ENCODE assay signal across 9 cellular contexts in the genomic region with DNA sequence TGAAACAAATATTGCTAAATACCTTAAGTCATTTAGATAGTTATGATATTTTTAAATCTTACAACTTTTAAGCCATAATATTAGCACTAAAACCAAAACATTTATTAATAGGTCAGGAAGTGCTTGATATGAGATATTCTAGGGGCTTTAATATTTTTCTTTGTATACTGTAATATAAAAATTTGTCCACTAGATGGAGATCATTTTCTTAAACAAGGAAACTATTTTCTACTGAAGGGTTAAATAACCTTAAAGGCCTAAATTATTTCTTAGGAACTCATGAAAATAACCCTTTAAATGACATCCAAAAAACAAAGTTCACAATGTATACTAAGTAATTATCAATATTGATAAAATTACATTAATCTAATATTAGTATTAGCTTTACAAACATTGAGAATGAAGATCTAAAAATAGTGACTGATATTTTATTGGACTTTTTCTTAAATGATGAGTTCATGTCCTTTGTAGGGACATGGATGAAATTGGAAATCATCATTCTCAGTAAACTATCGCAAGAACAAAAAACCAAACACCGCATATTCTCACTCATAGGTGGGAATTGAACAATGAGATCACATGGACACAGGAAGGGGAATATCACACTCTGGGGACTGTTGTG.
DNase-seq lines count a peak whose midpoint lies in the region; TF ChIP-seq lines count a peak whose summit lies in the region.
"Had no signal": no experiment of that assay in that cellular context is flagged by ENCODE, and none has a peak within 500 bp of the region (broad histone marks: within the 10 kb centered on the region; RNA-seq: fewer than 3 reads in every experiment).

No MANE protein-coding gene starts in this region.

- H2AFZ ChIP-seq in MM.1S (ENCODE audit: low read length) (no peak overlapping the region), osteoblast (ENCODE audit: low read length) (no peak overlapping the region)

- no peak overlapping the region for H3K4me3 Mint-ChIP-seq in activated CD4-positive, alpha-beta memory T cell treated with anti-CD3 and anti-CD28 coated beads, Interleukin-2, amount 10 ng/mL, durations not matched to agents 7 days and 5 days
- H3K4me3 Mint-ChIP-seq in CD4-positive, alpha-beta memory T cell, result no peak overlapping the region

- CTCF ChIA-PET in activated CD4-positive, alpha-beta memory T cell treated with anti-CD3 and anti-CD28 coated beads, Interleukin-2, amount 10 ng/mL, durations not matched to agents 7 days and 5 days (lab: Charles Lee), result no interaction called here
- CTCF ChIA-PET in CD4-positive, alpha-beta memory T cell (lab: Charles Lee; ENCODE audit: partially characterized antibody), result interaction anchor here (0.6 kb wide), 1 partner anchor 9 kb away, joined by 3 read pairs; no protein-coding TSS in a partner anchor

- DNase-seq in NCI-H1092 treated with DMSO at 0.1 percent for 48 hours (lab: John Stamatoyannopoulos, UW) (peak; percentile 29), NCI-H1092 (lab: John Stamatoyannopoulos, UW) (no peak), MM.1S (peak; percentile 14), cardiac fibroblast (ENCODE audit: low read depth in 2 of 2) (peak; percentile 35 to 36), osteoblast (ENCODE audit: insufficient read length, low spot score, missing footprints) (no peak), NCI-H526 (lab: John Stamatoyannopoulos, UW) (no peak)
- DNase-seq in activated CD4-positive, alpha-beta memory T cell treated with anti-CD3 and anti-CD28 coated beads, Interleukin-2, amount 10 ng/mL, durations not matched to agents 7 days and 5 days, result no peak
- DNase-seq in CD4-positive, alpha-beta memory T cell, result no peak
- DNase-seq: foreskin fibroblast had no signal

- H3K27ac Mint-ChIP-seq in activated CD4-positive, alpha-beta memory T cell treated with anti-CD3 and anti-CD28 coated beads, Interleukin-2, amount 10 ng/mL, durations not matched to agents 7 days and 5 days, result no peak overlapping the region
- no peak overlapping the region for H3K27ac Mint-ChIP-seq in CD4-positive, alpha-beta memory T cell

- H3K79me2 ChIP-seq in MM.1S (ENCODE audit: low read length) (no peaks in the 10 kb centered on the region), osteoblast (ENCODE audit: insufficient read depth, low read length) (no peaks in the 10 kb centered on the region)

- H4K20me1 ChIP-seq in MM.1S (ENCODE audit: insufficient read depth, low read length) (no peaks in the 10 kb centered on the region), osteoblast (ENCODE audit: insufficient read depth, low read length) (no peaks in the 10 kb centered on the region)

- peaks cover 34% of the 10 kb centered on the region for H3K27me3 Mint-ChIP-seq in activated CD4-positive, alpha-beta memory T cell treated with anti-CD3 and anti-CD28 coated beads, Interleukin-2, amount 10 ng/mL, durations not matched to agents 7 days and 5 days
- peaks cover 16 to 24% of the 10 kb centered on the region in 2 donors for H3K27me3 Mint-ChIP-seq in CD4-positive, alpha-beta memory T cell

- H3K9me3 Mint-ChIP-seq in activated CD4-positive, alpha-beta memory T cell treated with anti-CD3 and anti-CD28 coated beads, Interleukin-2, amount 10 ng/mL, durations not matched to agents 7 days and 5 days, result no peaks in the 10 kb centered on the region
- H3K9me3 Mint-ChIP-seq in CD4-positive, alpha-beta memory T cell, result peaks cover 0 to 3% (median 0%) of the 10 kb centered on the region in 8 donors

- H3K4me1 ChIP-seq in MM.1S (ENCODE audit: low read length) (no peaks in the 10 kb centered on the region), osteoblast (ENCODE audit: insufficient read depth, low read length) (peaks cover 3% of the 10 kb centered on the region)
- H3K4me1 ChIP-seq in CD4-positive, alpha-beta memory T cell (ENCODE audit: insufficient read depth, low read length), result no peaks in the 10 kb centered on the region

- H3K4me2 ChIP-seq in MM.1S (ENCODE audit: low read depth, low read length) (no peak overlapping the region), osteoblast (ENCODE audit: insufficient read depth, low read length) (no peak overlapping the region)

- no peaks in the 10 kb centered on the region for H3K9me2 ChIP-seq in MM.1S (replicated peaks; ENCODE audit: insufficient read depth, low read length)

- H3K9me3 ChIP-seq in MM.1S (replicated peaks; ENCODE audit: insufficient read depth, low read length) (no peaks in the 10 kb centered on the region), osteoblast (ENCODE audit: low read depth, low read length) (no peaks in the 10 kb centered on the region)
- H3K9me3 ChIP-seq in CD4-positive, alpha-beta memory T cell (ENCODE audit: control insufficient read depth in 1 of 2, low read length in 2 of 2), result no peaks in the 10 kb centered on the region

- H3K27ac ChIP-seq in MM.1S (ENCODE audit: low read length) (no peak overlapping the region), osteoblast (ENCODE audit: low read depth, low read length) (no peak overlapping the region)
- H3K27ac ChIP-seq in CD4-positive, alpha-beta memory T cell (ENCODE audit: low read depth, low read length), result no peak overlapping the region

- no peaks in the 10 kb centered on the region for H3F3A ChIP-seq in MM.1S (ENCODE audit: insufficient read depth, low read length)

- intact Hi-C loops in CD4-positive, alpha-beta memory T cell (cut with micrococcal nuclease), result no loop called here

- H3K36me3 ChIP-seq in MM.1S (replicated peaks; ENCODE audit: insufficient read depth, low read length) (no peaks in the 10 kb centered on the region), osteoblast (ENCODE audit: insufficient read depth, low read length) (no peaks in the 10 kb centered on the region)
- H3K36me3 ChIP-seq in CD4-positive, alpha-beta memory T cell (ENCODE audit: insufficient read depth, low read length), result no peaks in the 10 kb centered on the region

- no peaks in the 10 kb centered on the region for H3K27me3 ChIP-seq in MM.1S (replicated peaks; ENCODE audit: insufficient read depth, low read length)
- H3K27me3 ChIP-seq in osteoblast (ENCODE audit: insufficient read depth, low read length), result peaks cover 23% of the 10 kb centered on the region
- no peaks in the 10 kb centered on the region for H3K27me3 ChIP-seq in CD4-positive, alpha-beta memory T cell (ENCODE audit: insufficient read depth, low read length)

- peak; percentile 35 for TF ChIP-seq CTCF in MM.1S (IDR thresholded peaks at IDR 0.05; ENCODE audit: low read length)
- TF ChIP-seq CTCF in cardiac fibroblast (IDR thresholded peaks at IDR 0.05; ENCODE audit: low read depth, low read length), result peak; percentile 29
- TF ChIP-seq CTCF in osteoblast (IDR thresholded peaks at IDR 0.05; ENCODE audit: extremely low read depth, low read depth, low read length), result peak; percentile 38

- no peaks in the 10 kb centered on the region for H3K36me3 Mint-ChIP-seq in activated CD4-positive, alpha-beta memory T cell treated with anti-CD3 and anti-CD28 coated beads, Interleukin-2, amount 10 ng/mL, durations not matched to agents 7 days and 5 days (ENCODE audit: low read depth)
- no peaks in the 10 kb centered on the region for H3K36me3 Mint-ChIP-seq in CD4-positive, alpha-beta memory T cell

- POLR2A ChIA-PET in activated CD4-positive, alpha-beta memory T cell treated with anti-CD3 and anti-CD28 coated beads, Interleukin-2, amount 10 ng/mL, durations not matched to agents 7 days and 5 days (lab: Charles Lee), result no interaction called here
- POLR2A ChIA-PET in CD4-positive, alpha-beta memory T cell (lab: Charles Lee; ENCODE audit: partially characterized antibody), result no interaction called here

- H3K4me1 Mint-ChIP-seq in activated CD4-positive, alpha-beta memory T cell treated with anti-CD3 and anti-CD28 coated beads, Interleukin-2, amount 10 ng/mL, durations not matched to agents 7 days and 5 days, result no peaks in the 10 kb centered on the region
- no peaks in the 10 kb centered on the region for H3K4me1 Mint-ChIP-seq in CD4-positive, alpha-beta memory T cell

- H3K4me3 ChIP-seq in MM.1S (ENCODE audit: low read length), result no peak overlapping the region
- H3K4me3 ChIP-seq in cardiac fibroblast (replicated peaks in 1 of 2; ENCODE audit: low read depth in 2 of 2, low read length in 2 of 2), result no peak overlapping the region
- no peak overlapping the region for H3K4me3 ChIP-seq in osteoblast (ENCODE audit: insufficient read depth, low read length)
- no peak overlapping the region for H3K4me3 ChIP-seq in CD4-positive, alpha-beta memory T cell (ENCODE audit: low read length in 2 of 2)

- H3K9ac ChIP-seq in MM.1S (ENCODE audit: low read length), result no peak overlapping the region

Comparison
In these comparisons a context has a peak if more than half of its experiments do, and no peak if none do; other contexts are left out.
1. DNase-seq: peak in NCI-H1092 treated with DMSO at 0.1 percent for 48 hours (single experiment), MM.1S (single experiment) and cardiac fibroblast (2 of 2); none in NCI-H1092 (single experiment), osteoblast (single experiment), NCI-H526 (0 of 2), activated CD4-positive, alpha-beta memory T cell treated with anti-CD3 and anti-CD28 coated beads, Interleukin-2, amount 10 ng/mL, durations not matched to agents 7 days and 5 days (single experiment) and CD4-positive, alpha-beta memory T cell (0 of 5).
2. Peak in every context shown above with its lines, with median percentiles within 50 percentile points of each other: CTCF ChIP-seq.